In the genomic region with DNA sequence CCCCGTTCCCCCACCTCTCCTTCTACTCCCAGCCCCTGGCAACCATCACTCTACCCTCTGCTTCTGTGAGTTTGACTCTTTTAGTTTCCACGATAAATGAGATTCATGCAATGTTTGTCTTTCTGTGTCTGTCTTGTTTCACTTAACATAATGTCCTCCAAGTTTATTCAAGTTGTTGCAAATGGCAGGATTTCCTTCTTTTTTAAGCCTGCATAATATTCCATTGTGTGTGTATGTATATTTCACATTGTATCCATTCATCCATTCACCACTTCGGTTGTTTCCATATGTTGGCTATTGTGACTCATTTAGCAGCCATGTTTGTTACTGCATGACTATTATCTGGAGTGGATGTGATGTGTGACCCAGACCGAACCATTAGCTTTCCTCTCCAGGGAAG, we compare ENCODE assay signal across 1 cellular context.
TF ChIP-seq lines count a peak whose summit lies in the region.

No MANE protein-coding gene starts in this region.

TF ChIP-seq in H1, 55 proteins besides CTCF, POLR2A, EP300 and RAD21 (continued from another document):
- TF ChIP-seq HDAC2 (IDR thresholded peaks at IDR 0.05; ENCODE audit: borderline replicate concordance in 1 of 2, low read depth in 2 of 2, low read length in 2 of 2), result no peak
- TF ChIP-seq MAFK (IDR thresholded peaks at IDR 0.05; ENCODE audit: low read depth, low read length), result no peak
